Comparison of ENCODE assay signal across 35 cellular contexts in the genomic region with DNA sequence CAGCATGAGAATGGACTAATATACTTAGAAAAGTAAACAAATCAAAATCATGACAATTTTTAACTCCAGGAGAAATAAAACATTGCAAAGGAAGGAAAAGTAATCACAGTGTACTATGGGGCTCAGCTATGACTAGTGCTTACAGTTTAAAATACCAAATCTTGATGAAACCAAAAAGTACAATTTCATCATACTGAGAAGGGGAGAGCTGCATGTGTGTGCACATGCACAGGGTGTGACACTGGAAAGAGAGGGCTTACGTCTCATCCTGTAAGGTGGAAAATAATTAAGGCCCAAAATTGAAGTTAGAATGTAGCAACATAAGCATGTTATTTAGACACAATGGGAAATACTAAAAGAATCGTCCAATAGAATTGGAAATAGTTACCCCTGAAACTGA.
"Had no signal": no experiment of that assay in that cellular context is flagged by ENCODE, and none has a peak within 500 bp of the region (broad histone marks: within the 10 kb centered on the region; RNA-seq: fewer than 3 reads in every experiment).

No MANE protein-coding gene starts in this region.

- H3K27me3 ChIP-seq: MG63 had no signal

- DNase-seq: Karpas-422, Kasumi-1, MG63, MM.1S, MV-4-11, NCI-H1048, NCI-H1092, NCI-H1092 treated with DMSO at 0.1 percent for 48 hours, NCI-H1105, NCI-H1105 treated with DMSO at 0.1 percent for 48 hours, NCI-H1417, NCI-H1417 treated with DMSO at 0.1 percent for 48 hours, NCI-H1436, NCI-H1436 treated with DMSO at 0.1 percent for 48 hours, NCI-H146, NCI-H1694, NCI-H1694 treated with DMSO at 0.1 percent for 48 hours, NCI-H187, NCI-H187 treated with DMSO at 0.1 percent for 48 hours, NCI-H1930, NCI-H2029, NCI-H2029 treated with DMSO at 0.1 percent for 48 hours, NCI-H2081, NCI-H2081 treated with DMSO at 0.1 percent for 48 hours, NCI-H2107, NCI-H2171, NCI-H2171 treated with DMSO at 0.1 percent for 48 hours, NCI-H2227 treated with DMSO at 0.1 percent for 48 hours, NCI-H226, NCI-H345, NCI-H446, NCI-H446 treated with DMSO at 0.1 percent for 48 hours, NCI-H510A, NCI-H510A treated with DMSO at 0.1 percent for 48 hours, NCI-H524 had no signal

- H3K36me3 ChIP-seq: MG63 had no signal

- H3K9me3 ChIP-seq: MG63 had no signal

- H3K4me3 ChIP-seq: MG63 had no signal
